Comparison of ENCODE assay signal across 16 cellular contexts in the genomic region with DNA sequence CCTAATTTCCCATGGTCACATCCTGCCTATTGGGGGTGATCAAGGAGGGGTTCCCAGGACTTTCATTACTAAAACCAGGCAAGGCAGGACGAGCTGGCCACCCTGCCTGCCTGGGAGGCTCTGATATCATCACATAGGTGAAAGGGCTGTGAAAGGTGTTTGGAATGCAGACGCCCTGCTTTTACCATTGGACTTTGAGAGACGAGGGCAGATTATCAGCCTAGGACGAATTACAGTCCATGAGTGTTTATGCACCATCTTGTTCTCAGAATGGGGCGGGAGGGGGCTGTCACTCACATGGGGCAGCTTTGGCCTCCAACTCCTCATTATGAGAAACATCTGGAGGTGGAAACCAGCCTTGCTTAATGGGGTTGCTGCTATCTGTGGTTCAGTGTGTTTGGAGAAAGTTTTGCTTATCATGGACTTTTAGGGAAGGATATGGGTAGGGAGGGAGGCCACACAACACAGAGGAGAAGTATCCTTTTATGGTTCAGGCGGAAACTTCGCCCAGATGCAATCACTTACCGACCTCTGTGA.
"Had no signal": no experiment of that assay in that cellular context is flagged by ENCODE, and none has a peak within 500 bp of the region (broad histone marks: within the 10 kb centered on the region; RNA-seq: fewer than 3 reads in every experiment).

No MANE protein-coding gene starts in this region.

- H3K27ac ChIP-seq: cardiac muscle cell, esophagus squamous epithelium, gastrocnemius medialis, heart left ventricle, parathyroid adenoma, sigmoid colon, thoracic aorta, upper lobe of right lung had no signal

- H3K36me3 ChIP-seq: gastrocnemius medialis had no signal

- H3K9ac ChIP-seq: parathyroid adenoma, SK-N-SH had no signal

- H3K4me2 ChIP-seq: SK-N-SH had no signal

- DNase-seq: activated CD4-positive, alpha-beta T cell treated with anti-CD3 and anti-CD28 coated beads, Interleukin-2, amount 50 U/mL, for 4 hours; activated gamma-delta T cell treated with Interleukin-2 at 50 U/mL for 16 hours; effector memory CD8-positive, alpha-beta T cell; esophagus squamous epithelium; gastrocnemius medialis; heart left ventricle; naive thymus-derived CD8-positive, alpha-beta T cell; sigmoid colon; SK-N-SH; stimulated activated CD4-positive, alpha-beta T cell treated with anti-CD3 and anti-CD28 coated beads, Interleukin-4, amount 100 ng/mL, for 24 hours; T-cell; upper lobe of right lung had no signal

- H3K4me3 ChIP-seq: cardiac muscle cell, esophagus squamous epithelium, gastrocnemius medialis, heart left ventricle, sigmoid colon, thoracic aorta, upper lobe of right lung had no signal

- ATAC-seq: effector memory CD8-positive, alpha-beta T cell; gastrocnemius medialis; heart left ventricle; naive thymus-derived CD8-positive, alpha-beta T cell; stimulated activated memory B cell treated with anti-CD40 and anti-IgM and Interleukin-4, amounts not matched to agents 10 μg/mL and 1 μg/mL and 100 μg/mL, for 72 hours; T-cell; upper lobe of right lung had no signal

- H3K9me3 ChIP-seq: esophagus squamous epithelium, gastrocnemius medialis, heart left ventricle, sigmoid colon, SK-N-SH, thoracic aorta, upper lobe of right lung had no signal

- H3K4me1 ChIP-seq: esophagus squamous epithelium, gastrocnemius medialis, parathyroid adenoma, sigmoid colon, upper lobe of right lung had no signal

- H3K27me3 ChIP-seq: cardiac muscle cell, esophagus squamous epithelium, gastrocnemius medialis, heart left ventricle, sigmoid colon, upper lobe of right lung had no signal

- H2AFZ ChIP-seq: parathyroid adenoma had no signal
